Comparison of ENCODE assay signal across 22 cellular contexts in the genomic region with DNA sequence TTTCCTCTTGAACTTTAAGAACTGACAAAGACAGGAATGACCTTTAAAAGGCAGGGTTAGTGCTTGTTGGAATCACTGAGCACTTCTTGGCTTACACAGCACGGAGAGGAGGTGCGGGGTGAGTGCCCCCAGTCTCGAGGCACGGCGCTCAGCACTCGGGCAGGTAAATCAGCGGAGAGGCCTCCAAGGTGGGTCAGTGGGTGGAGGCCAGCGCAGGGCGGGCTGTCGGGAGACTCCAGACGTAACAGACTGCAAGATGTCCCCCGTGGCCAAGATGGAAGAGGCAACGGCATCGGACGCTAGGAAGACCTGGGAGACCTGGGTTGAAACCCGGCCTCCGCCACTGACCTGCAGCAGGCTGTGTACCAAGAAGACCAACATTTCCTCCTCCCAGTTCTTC.
DNase-seq lines count a peak whose midpoint lies in the region; ATAC-seq and TF ChIP-seq lines count a peak whose summit lies in the region.
"Had no signal": no experiment of that assay in that cellular context is flagged by ENCODE, and none has a peak within 500 bp of the region (broad histone marks: within the 10 kb centered on the region; RNA-seq: fewer than 3 reads in every experiment).

No MANE protein-coding gene starts in this region.

- H3K36me3 ChIP-seq in ovary, result no peaks in the 10 kb centered on the region

- no peak for TF ChIP-seq EP300 in ovary (IDR thresholded peaks at IDR 0.05)

- peaks cover 38% of the 10 kb centered on the region for H3K4me1 Mint-ChIP-seq in activated CD8-positive, alpha-beta T cell treated with anti-CD3 and anti-CD28 coated beads for 36 hours (ENCODE audit: low read depth)
- H3K4me1 Mint-ChIP-seq in activated CD8-positive, alpha-beta T cell treated with anti-CD3 and anti-CD28 coated beads, Interleukin-2, amount 10 ng/mL, durations not matched to agents 7 days and 5 days (ENCODE audit: low read depth), result peaks cover 43% of the 10 kb centered on the region
- H3K4me1 Mint-ChIP-seq in HFFc6 (ENCODE audit: low read depth) (peaks cover 20% of the 10 kb centered on the region), immature natural killer cell (peaks cover 35 to 36% of the 10 kb centered on the region in 2 donors), progenitor cell of endocrine pancreas (ENCODE audit: low read depth) (peaks cover 18% of the 10 kb centered on the region)

- H3K9me3 Mint-ChIP-seq in activated CD8-positive, alpha-beta T cell treated with anti-CD3 and anti-CD28 coated beads for 36 hours, result no peaks in the 10 kb centered on the region
- no peaks in the 10 kb centered on the region for H3K9me3 Mint-ChIP-seq in activated CD8-positive, alpha-beta T cell treated with anti-CD3 and anti-CD28 coated beads, Interleukin-2, amount 10 ng/mL, durations not matched to agents 7 days and 5 days (ENCODE audit: insufficient read depth)
- H3K9me3 Mint-ChIP-seq in HFFc6, result no peaks in the 10 kb centered on the region
- H3K9me3 Mint-ChIP-seq in immature natural killer cell, result no peaks in the 10 kb centered on the region
- H3K9me3 Mint-ChIP-seq in progenitor cell of endocrine pancreas (ENCODE audit: low read depth), result no peaks in the 10 kb centered on the region
- H3K9me3 Mint-ChIP-seq: CD8-positive, alpha-beta memory T cell had no signal

- no peak for TF ChIP-seq POLR2A in ovary (IDR thresholded peaks at IDR 0.05)

- peak overlapping the region; percentile 4 for H3K27ac Mint-ChIP-seq in activated CD8-positive, alpha-beta T cell treated with anti-CD3 and anti-CD28 coated beads for 36 hours
- H3K27ac Mint-ChIP-seq in activated CD8-positive, alpha-beta T cell treated with anti-CD3 and anti-CD28 coated beads, Interleukin-2, amount 10 ng/mL, durations not matched to agents 7 days and 5 days, result no peak overlapping the region
- H3K27ac Mint-ChIP-seq in HFFc6, result peak overlapping the region; percentile 99
- H3K27ac Mint-ChIP-seq in immature natural killer cell, result peak overlapping the region in 2 of 6 donors; percentile 37 to 45
- peak overlapping the region; percentile 45 for H3K27ac Mint-ChIP-seq in progenitor cell of endocrine pancreas

- WGBS in ovary, 3 donors, result 94 to 97% (median 96%) methylated on average over 17 of the region's 17 CpGs

- CTCF ChIA-PET in activated CD8-positive, alpha-beta T cell treated with anti-CD3 and anti-CD28 coated beads for 36 hours (lab: Charles Lee), result no interaction called here
- CTCF ChIA-PET in activated CD8-positive, alpha-beta T cell treated with anti-CD3 and anti-CD28 coated beads, Interleukin-2, amount 10 ng/mL, durations not matched to agents 7 days and 5 days (lab: Charles Lee), result interaction anchor here (1.5 kb wide), 1 partner anchor 127 kb away, joined by 3 read pairs; no protein-coding TSS in a partner anchor

- H3K27me3 ChIP-seq in ovary, result no peaks in the 10 kb centered on the region

- H3K9me3 ChIP-seq in ovary, result no peaks in the 10 kb centered on the region

- DNase-seq in activated CD8-positive, alpha-beta T cell treated with anti-CD3 and anti-CD28 coated beads for 36 hours, result no peak
- no peak for DNase-seq in activated CD8-positive, alpha-beta T cell treated with anti-CD3 and anti-CD28 coated beads, Interleukin-2, amount 10 ng/mL, durations not matched to agents 7 days and 5 days
- DNase-seq in HFFc6 (no peak), immature natural killer cell (no peak), progenitor cell of endocrine pancreas (ENCODE audit: low spot score, unreplicated experiment) (no peak), ovary (no peak), UCSD-AML1 (lab: John Stamatoyannopoulos, UW; ENCODE audit: unreplicated experiment) (no peak)
- DNase-seq: AML-193; C1 segment of cervical spinal cord; Calu3; CD8-positive, alpha-beta memory T cell; DMS153; KBM-7; MM.1S; NCI-H1092; NCI-H1436; NCI-H1930; NCI-H2227 treated with DMSO at 0.1 percent for 48 hours; PC-9; RPMI8226; SHP77 treated with DMSO at 0.1 percent for 48 hours had no signal

- no peak overlapping the region for H3K4me3 Mint-ChIP-seq in activated CD8-positive, alpha-beta T cell treated with anti-CD3 and anti-CD28 coated beads for 36 hours
- no peak overlapping the region for H3K4me3 Mint-ChIP-seq in activated CD8-positive, alpha-beta T cell treated with anti-CD3 and anti-CD28 coated beads, Interleukin-2, amount 10 ng/mL, durations not matched to agents 7 days and 5 days
- H3K4me3 Mint-ChIP-seq in HFFc6 (no peak overlapping the region), immature natural killer cell (peak overlapping the region in 4 of 5 donors; percentile 21 to 75 (median 36)), progenitor cell of endocrine pancreas (ENCODE audit: low read depth) (no peak overlapping the region)

- H3K36me3 Mint-ChIP-seq in activated CD8-positive, alpha-beta T cell treated with anti-CD3 and anti-CD28 coated beads for 36 hours (ENCODE audit: low read depth), result peaks cover 3% of the 10 kb centered on the region
- peaks cover 4% of the 10 kb centered on the region for H3K36me3 Mint-ChIP-seq in activated CD8-positive, alpha-beta T cell treated with anti-CD3 and anti-CD28 coated beads, Interleukin-2, amount 10 ng/mL, durations not matched to agents 7 days and 5 days (ENCODE audit: low read depth)
- H3K36me3 Mint-ChIP-seq in HFFc6 (ENCODE audit: low read depth) (peaks cover 20% of the 10 kb centered on the region), immature natural killer cell (peaks cover 0 to 14% (median 12%) of the 10 kb centered on the region in 3 donors), progenitor cell of endocrine pancreas (ENCODE audit: insufficient read depth) (peaks cover 4% of the 10 kb centered on the region)

- H3K4me3 ChIP-seq in ovary, result no peak overlapping the region
- H3K4me3 ChIP-seq: PC-9 had no signal

- peaks cover 3% of the 10 kb centered on the region for H3K4me1 ChIP-seq in ovary (ENCODE audit: insufficient read depth)

- TF ChIP-seq CTCF in activated CD8-positive, alpha-beta T cell treated with anti-CD3 and anti-CD28 coated beads for 36 hours (IDR thresholded peaks at IDR 0.05), result no peak
- no peak for TF ChIP-seq CTCF in HFFc6 (IDR thresholded peaks at IDR 0.05)
- TF ChIP-seq CTCF in progenitor cell of endocrine pancreas (IDR thresholded peaks at IDR 0.05; ENCODE audit: unreplicated experiment), result no peak
- no peak for TF ChIP-seq CTCF in ovary (IDR thresholded peaks at IDR 0.05)

- no peak overlapping the region for H3K27ac ChIP-seq in ovary
- H3K27ac ChIP-seq: PC-9 had no signal

- H3K27me3 Mint-ChIP-seq in activated CD8-positive, alpha-beta T cell treated with anti-CD3 and anti-CD28 coated beads for 36 hours, result no peaks in the 10 kb centered on the region
- peaks cover 4% of the 10 kb centered on the region for H3K27me3 Mint-ChIP-seq in activated CD8-positive, alpha-beta T cell treated with anti-CD3 and anti-CD28 coated beads, Interleukin-2, amount 10 ng/mL, durations not matched to agents 7 days and 5 days (ENCODE audit: low read depth)
- H3K27me3 Mint-ChIP-seq in HFFc6 (ENCODE audit: insufficient read depth) (no peaks in the 10 kb centered on the region), immature natural killer cell (ENCODE audit: low read depth in 3 of 3) (peaks cover 9 to 23% (median 13%) of the 10 kb centered on the region in 3 donors), progenitor cell of endocrine pancreas (no peaks in the 10 kb centered on the region)
- H3K27me3 Mint-ChIP-seq: CD8-positive, alpha-beta memory T cell had no signal

- intact Hi-C loops in activated CD8-positive, alpha-beta T cell treated with anti-CD3 and anti-CD28 coated beads for 36 hours (cut with micrococcal nuclease), result no loop called here
- intact Hi-C loops in ovary (cut with DNase I), result no loop called here

- POLR2A ChIA-PET in activated CD8-positive, alpha-beta T cell treated with anti-CD3 and anti-CD28 coated beads for 36 hours (lab: Charles Lee), result no interaction called here
- POLR2A ChIA-PET in activated CD8-positive, alpha-beta T cell treated with anti-CD3 and anti-CD28 coated beads, Interleukin-2, amount 10 ng/mL, durations not matched to agents 7 days and 5 days (lab: Charles Lee), result no interaction called here

- no peak for ATAC-seq in activated CD8-positive, alpha-beta T cell treated with anti-CD3 and anti-CD28 coated beads for 36 hours
- no peak for ATAC-seq in activated CD8-positive, alpha-beta T cell treated with anti-CD3 and anti-CD28 coated beads, Interleukin-2, amount 10 ng/mL, durations not matched to agents 7 days and 5 days
- ATAC-seq in GM21619 (IDR thresholded peaks at IDR 0.05; ENCODE audit: unreplicated experiment), result no peak

Comparison
In these comparisons a context has a peak if more than half of its experiments do, and no peak if none do; other contexts are left out.
1. H3K4me3 Mint-ChIP-seq: peak in immature natural killer cell (4 of 5); none in activated CD8-positive, alpha-beta T cell treated with anti-CD3 and anti-CD28 coated beads for 36 hours (single experiment), activated CD8-positive, alpha-beta T cell treated with anti-CD3 and anti-CD28 coated beads, Interleukin-2, amount 10 ng/mL, durations not matched to agents 7 days and 5 days (single experiment), HFFc6 (single experiment) and progenitor cell of endocrine pancreas (single experiment).